Comparison of ENCODE assay signal across 16 cellular contexts in genomic region chr16:31478956-31479355, GRCh38. TPM values are rescaled to one million over a fixed set of nuclear protein-coding genes. Genes with fewer than 3 reads are reported as not detected.
DNase-seq lines count a peak whose midpoint lies in the region; ATAC-seq, FAIRE-seq and TF ChIP-seq lines count a peak whose summit lies in the region.
"Had no signal": no experiment of that assay in that cellular context is flagged by ENCODE, and none has a peak within 500 bp of the region (broad histone marks: within the 10 kb centered on the region; RNA-seq: fewer than 3 reads in every experiment).

No MANE protein-coding gene starts in this region.

- H3K9me3 Mint-ChIP-seq in astrocyte (ENCODE audit: unreplicated experiment) = no peaks in the 10 kb centered on the region
- H3K9me3 Mint-ChIP-seq in neural progenitor cell = no peaks in the 10 kb centered on the region
- no peaks in the 10 kb centered on the region for H3K9me3 Mint-ChIP-seq in type B pancreatic cell

- BruUV-seq in HepG2 (replicated peaks; lab: Mats Ljungman, UMichigan) = no TSS peak

- H2AFZ ChIP-seq in HepG2 (ENCODE audit: low read length) (no peak overlapping the region), astrocyte (ENCODE audit: low read depth, low read length) (no peak overlapping the region), neural progenitor cell (replicated peaks) (no peak overlapping the region)

- POLR2A ChIA-PET in HepG2 (lab: Yijun Ruan, JAX) = interaction anchor here (1.5 to 5.0 kb wide), 4 partner anchors 20 to 234 kb away, joined by 4 to 110 read pairs (median 10); partner anchors contain the start of gene ARMC5

- H3K36me3 Mint-ChIP-seq in astrocyte (ENCODE audit: low read depth, unreplicated experiment) (peaks cover 27% of the 10 kb centered on the region), neural progenitor cell (peaks cover 4% of the 10 kb centered on the region), type B pancreatic cell (no peaks in the 10 kb centered on the region)

- H3K9ac ChIP-seq in HepG2 (ENCODE audit: insufficient read depth, low read depth, low read length) (no peak overlapping the region), astrocyte (ENCODE audit: low read length) (no peak overlapping the region), neural progenitor cell (no peak overlapping the region)
- H3K9ac ChIP-seq: BLaER1 had no signal

- 60% methylated on average over 3 of the region's 3 CpGs for WGBS in HepG2 (ENCODE audit: low lambda C conversion rate)
- 86% methylated on average over 3 of the region's 3 CpGs for WGBS in right lobe of liver (ENCODE audit: insufficient coverage, low coverage, low lambda C conversion rate, missing lambda C conversion rate)

- H3K79me2 ChIP-seq in HepG2 (ENCODE audit: insufficient read depth, low read length) = no peaks in the 10 kb centered on the region
- peaks cover 23% of the 10 kb centered on the region for H3K79me2 ChIP-seq in astrocyte (ENCODE audit: insufficient read depth, low read length)
- no peaks in the 10 kb centered on the region for H3K79me2 ChIP-seq in neural progenitor cell (ENCODE audit: low read depth)

- H3F3A ChIP-seq in neural progenitor cell (ENCODE audit: low read depth) = peaks cover 7% of the 10 kb centered on the region

- no peak overlapping the region for H3K4me3 ChIP-seq in HepG2 (replicated peaks in 1 of 3; ENCODE audit: insufficient read depth in 1 of 3, low read depth in 2 of 3, low read length in 3 of 3)
- no peak overlapping the region for H3K4me3 ChIP-seq in right lobe of liver
- H3K4me3 ChIP-seq in astrocyte (ENCODE audit: insufficient read depth, low read depth, low read length) = no peak overlapping the region
- no peak overlapping the region for H3K4me3 ChIP-seq in neural progenitor cell
- H3K4me3 ChIP-seq: BLaER1, HAP-1 had no signal

- no peak overlapping the region for H3K4me2 ChIP-seq in HepG2 (ENCODE audit: low read depth, low read length)
- no peak overlapping the region for H3K4me2 ChIP-seq in astrocyte (ENCODE audit: low read length)
- no peak overlapping the region for H3K4me2 ChIP-seq in neural progenitor cell

- H3K36me3 ChIP-seq in HepG2 (replicated peaks in 1 of 2; ENCODE audit: control insufficient read depth in 1 of 2, insufficient read depth in 2 of 2, low read length in 2 of 2) (no peaks in the 10 kb centered on the region), right lobe of liver (no peaks in the 10 kb centered on the region), astrocyte (ENCODE audit: insufficient read depth, low read length) (peaks cover 21% of the 10 kb centered on the region), neural progenitor cell (no peaks in the 10 kb centered on the region)
- H3K36me3 ChIP-seq: HAP-1 had no signal

- TF ChIP-seq CTCF in HepG2 (CRISPR knock-in tag; IDR thresholded peaks at IDR 0.05) (no peak), right lobe of liver (IDR thresholded peaks at IDR 0.05) (no peak), astrocyte (IDR thresholded peaks at IDR 0.05; ENCODE audit: insufficient read depth, low read depth, low read length) (no peak), neural progenitor cell (IDR thresholded peaks at IDR 0.05) (no peak), type B pancreatic cell (conservative IDR thresholded peaks at IDR 0.05) (no peak)

- H3K27me3 Mint-ChIP-seq in astrocyte (ENCODE audit: low read depth, unreplicated experiment) (peaks cover 3% of the 10 kb centered on the region), neural progenitor cell (ENCODE audit: insufficient read depth, low read depth) (peaks cover 42% of the 10 kb centered on the region), type B pancreatic cell (peaks cover 56% of the 10 kb centered on the region)

- H3K9me3 ChIP-seq in HepG2 (ENCODE audit: low read length) (no peaks in the 10 kb centered on the region), right lobe of liver (no peaks in the 10 kb centered on the region), astrocyte (ENCODE audit: insufficient read depth, low read depth, low read length) (no peaks in the 10 kb centered on the region), neural progenitor cell (ENCODE audit: low read depth) (no peaks in the 10 kb centered on the region)
- H3K9me3 ChIP-seq: BLaER1, HAP-1 had no signal

- H4K20me1 ChIP-seq in HepG2 (ENCODE audit: insufficient read depth, low read length) (no peaks in the 10 kb centered on the region), astrocyte (ENCODE audit: insufficient read depth, low read length) (peaks cover 68% of the 10 kb centered on the region), neural progenitor cell (ENCODE audit: low read depth) (peaks cover 19% of the 10 kb centered on the region)
- H4K20me1 ChIP-seq: BLaER1 had no signal

- H3K27me3 ChIP-seq in HepG2 (ENCODE audit: control insufficient read depth in 1 of 2, insufficient read depth in 2 of 2, low read length in 2 of 2) (peaks cover 0 to 21% of the 10 kb centered on the region in 2 experiments; a peak in 4 of 5 replicates), right lobe of liver (no peaks in the 10 kb centered on the region), astrocyte (ENCODE audit: insufficient read depth, low read length) (no peaks in the 10 kb centered on the region), neural progenitor cell (peaks cover 100% of the 10 kb centered on the region)
- H3K27me3 ChIP-seq: BLaER1 had no signal

- H3K4me1 ChIP-seq in HepG2 (ENCODE audit: insufficient read depth, low read length) (peaks cover 63% of the 10 kb centered on the region), right lobe of liver (peaks cover 0 to 17% (median 2%) of the 10 kb centered on the region in 4 donors), astrocyte (ENCODE audit: insufficient read depth, low read length) (peaks cover 20% of the 10 kb centered on the region), neural progenitor cell (no peaks in the 10 kb centered on the region)
- H3K4me1 ChIP-seq: HAP-1 had no signal

- in situ Hi-C loops in HepG2 (cut with HindIII; ENCODE audit: extremely low pct_ligation_motif_present, low pct_unique_long_range_greater_than_20kb) = no loop called here

- CTCF ChIA-PET in HepG2 (lab: Yijun Ruan, JAX; ENCODE audit: low intra/inter-chr PET ratio, low total read pairs) = no interaction called here

- no peak for TF ChIP-seq EP300 in HepG2 (IDR thresholded peaks at IDR 0.05; ENCODE audit: low read depth in 2 of 2, low read length in 2 of 2)
- no peak for TF ChIP-seq EP300 in HepG2 (CRISPR knock-in tag; IDR thresholded peaks at IDR 0.05; ENCODE audit: borderline replicate concordance)

- H3K4me1 Mint-ChIP-seq in astrocyte (ENCODE audit: low read depth, unreplicated experiment) = peaks cover 22% of the 10 kb centered on the region
- H3K4me1 Mint-ChIP-seq in neural progenitor cell = peaks cover 12% of the 10 kb centered on the region
- H3K4me1 Mint-ChIP-seq in type B pancreatic cell (ENCODE audit: unreplicated experiment) = no peaks in the 10 kb centered on the region

- TF ChIP-seq POLR2A in HepG2 (IDR thresholded peaks at IDR 0.05; ENCODE audit: insufficient read depth in 1 of 2, low read depth in 2 of 2, low read length in 2 of 2) = no peak
- TF ChIP-seq POLR2A in right lobe of liver (IDR thresholded peaks at IDR 0.05) = no peak

- H3K4me3 Mint-ChIP-seq in astrocyte (ENCODE audit: unreplicated experiment) (no peak overlapping the region), neural progenitor cell (peak overlapping the region; percentile 43), type B pancreatic cell (peak overlapping the region; percentile 9)

- no peak overlapping the region for H3K27ac ChIP-seq in HepG2 (ENCODE audit: extremely low read length, insufficient read depth, low read length)
- no peak overlapping the region for H3K27ac ChIP-seq in right lobe of liver
- H3K27ac ChIP-seq in astrocyte (ENCODE audit: low read depth, low read length) = no peak overlapping the region
- no peak overlapping the region for H3K27ac ChIP-seq in neural progenitor cell
- H3K27ac ChIP-seq: BLaER1 had no signal

- no peak for FAIRE-seq in HepG2 (lab: Jason Lieb, UNC)
- FAIRE-seq in astrocyte (lab: Jason Lieb, UNC) = no peak

- H3K27ac Mint-ChIP-seq in astrocyte (ENCODE audit: unreplicated experiment) (peak overlapping the region; percentile 62), neural progenitor cell (no peak overlapping the region), type B pancreatic cell (no peak overlapping the region)

- DNase-seq in HepG2 (ENCODE audit: low spot score) (no peak), right lobe of liver (no peak), astrocyte (ENCODE audit: low read depth) (no peak), neural progenitor cell (ENCODE audit: low spot score) (no peak), type B pancreatic cell (ENCODE audit: extremely low spot score, unreplicated experiment) (no peak), NOMO-1 treated with dmso at 0.1 percent for 144 hours (lab: John Stamatoyannopoulos, UW; ENCODE audit: unreplicated experiment) (no peak)
- no peak for DNase-seq in stimulated activated CD8-positive, alpha-beta memory T cell treated with anti-CD3 and anti-CD28 coated beads, Interleukin-4, amount 100 ng/mL, for 48 hours
- DNase-seq: 8988T, AML-193, DMS 273 treated with DMSO at 0.1 percent for 48 hours, GOT3 had no signal

- ATAC-seq in HepG2 (no peak), right lobe of liver (no peak), GM21528 (IDR thresholded peaks at IDR 0.05; ENCODE audit: low FRiP score, unreplicated experiment) (no peak)

- no peak for TF ChIP-seq RAD21 in HepG2 (CRISPR knock-in tag; IDR thresholded peaks at IDR 0.05)

- intact Hi-C loops in HepG2 (cut with micrococcal nuclease; ENCODE audit: unreplicated experiment) (loop anchor here (5.0 kb wide), 1 partner anchor 218 kb away; no protein-coding TSS in a partner anchor), right lobe of liver (cut with DNase I) (loop anchor here in 1 of 2 donors (10.0 kb wide), 1 partner anchor 216 kb away; no protein-coding TSS in a partner anchor)

RNA-seq across cellular contexts. Expression of gene SLC5A2, which starts 4.0 kb away (rescaled TPM):
- 0.44 and 0.97 TPM in 2 replicates for total RNA-seq in HepG2 (2016; rRNA removed; fragmentation: Illumina TruSeq; extraction: Trizol)
- total RNA-seq in HepG2 (2016; cell fraction: cytosol; rRNA removed; fragmentation: Illumina TruSeq; extraction: Trizol; ENCODE audit: low read depth) = 0.30 and 0.44 TPM in 2 replicates
- 0.97 TPM in 1 of 2 replicates, not detected in the other for total RNA-seq in HepG2 (2016; cell fraction: insoluble cytoplasmic fraction; rRNA removed; fragmentation: Illumina TruSeq; extraction: Trizol)
- total RNA-seq in HepG2 (2016; cell fraction: membrane; rRNA removed; fragmentation: Illumina TruSeq; extraction: Trizol) = 0.53 and 0.72 TPM in 2 replicates
- total RNA-seq in HepG2 (2016; cell fraction: nucleus; rRNA removed; fragmentation: Illumina TruSeq; extraction: Trizol) = 0.81 and 2.1 TPM in 2 replicates
- polyA plus RNA-seq in HepG2 (2011; rRNA removed) = 0.24 and 0.64 TPM in 2 replicates
- polyA plus RNA-seq in HepG2 (2011; cell fraction: cytosol; rRNA removed) = 0.10 and 0.27 TPM in 2 replicates
- 3.9 and 6.8 TPM in 2 replicates for polyA plus RNA-seq in HepG2 (2011; cell fraction: nucleus; rRNA removed)
- 2.0 and 11.8 TPM in 2 replicates for polyA plus RNA-seq in HepG2 (2012)
- 0.08 and 0.14 TPM in 2 replicates for polyA plus RNA-seq in HepG2 (2016; cell fraction: cytosol; fragmentation: Illumina TruSeq; extraction: Trizol; ENCODE audit: low read depth)
- 0.51 TPM in 1 of 2 replicates, not detected in the other for polyA plus RNA-seq in HepG2 (2016; cell fraction: insoluble cytoplasmic fraction; fragmentation: Illumina TruSeq; extraction: Trizol; ENCODE audit: low read depth)
- 0.20 and 0.42 TPM in 2 replicates for polyA plus RNA-seq in HepG2 (2016; cell fraction: membrane; fragmentation: Illumina TruSeq; extraction: Trizol; ENCODE audit: low read depth)
- polyA plus RNA-seq in HepG2 (2016; cell fraction: nucleus; fragmentation: Illumina TruSeq; extraction: Trizol; ENCODE audit: insufficient read depth, low read depth) = 3.2 TPM in 2 replicates
- 0.09 and 1.2 TPM in 2 replicates for polyA minus RNA-seq in HepG2 (2011; rRNA and poly(A)+ RNA removed; ENCODE audit: low replicate concordance)
- not detected in 2 replicates for polyA minus RNA-seq in HepG2 (2011; cell fraction: cytosol; rRNA and poly(A)+ RNA removed)
- 0.77 and 0.87 TPM in 2 replicates for polyA minus RNA-seq in HepG2 (2011; cell fraction: nucleus; rRNA and poly(A)+ RNA removed)
- total RNA-seq in right lobe of liver = under 1 TPM in 3 of 6 experiments, not detected in 3; 0.07 to 0.14 (median 0.12) TPM
- total RNA-seq in astrocyte = not detected in 2 replicates
- total RNA-seq in neural progenitor cell (ENCODE audit: low replicate concordance) = not detected in 2 replicates
- 0.41 TPM in 1 of 2 replicates, not detected in the other for total RNA-seq in type B pancreatic cell (ENCODE audit: low replicate concordance)
- total RNA-seq: Daoy, HT1080 had no signal

RNA-seq across cellular contexts. Expression of gene TGFB1I1, which starts 7.0 kb away (rescaled TPM):
- total RNA-seq in HepG2 (2016; rRNA removed; fragmentation: Illumina TruSeq; extraction: Trizol) = 0.52 and 0.80 TPM in 2 replicates
- 0.53 and 0.61 TPM in 2 replicates for total RNA-seq in HepG2 (2016; cell fraction: cytosol; rRNA removed; fragmentation: Illumina TruSeq; extraction: Trizol; ENCODE audit: low read depth)
- 0.31 and 0.87 TPM in 2 replicates for total RNA-seq in HepG2 (2016; cell fraction: insoluble cytoplasmic fraction; rRNA removed; fragmentation: Illumina TruSeq; extraction: Trizol)
- total RNA-seq in HepG2 (2016; cell fraction: membrane; rRNA removed; fragmentation: Illumina TruSeq; extraction: Trizol) = 0.72 and 0.80 TPM in 2 replicates
- total RNA-seq in HepG2 (2016; cell fraction: nucleus; rRNA removed; fragmentation: Illumina TruSeq; extraction: Trizol) = 0.84 and 0.97 TPM in 2 replicates
- 2.9 TPM in 2 replicates for polyA plus RNA-seq in HepG2 (2011; rRNA removed)
- polyA plus RNA-seq in HepG2 (2011; cell fraction: cytosol; rRNA removed) = 2.2 and 2.6 TPM in 2 replicates
- polyA plus RNA-seq in HepG2 (2011; cell fraction: nucleus; rRNA removed) = 6.8 and 7.8 TPM in 2 replicates
- polyA plus RNA-seq in HepG2 (2012) = 0.55 and 1.2 TPM in 2 replicates
- polyA plus RNA-seq in HepG2 (2016; cell fraction: cytosol; fragmentation: Illumina TruSeq; extraction: Trizol; ENCODE audit: low read depth) = 1.5 and 2.0 TPM in 2 replicates
- 1.0 and 1.6 TPM in 2 replicates for polyA plus RNA-seq in HepG2 (2016; cell fraction: insoluble cytoplasmic fraction; fragmentation: Illumina TruSeq; extraction: Trizol; ENCODE audit: low read depth)
- 1.6 and 2.4 TPM in 2 replicates for polyA plus RNA-seq in HepG2 (2016; cell fraction: membrane; fragmentation: Illumina TruSeq; extraction: Trizol; ENCODE audit: low read depth)
- 1.2 and 2.2 TPM in 2 replicates for polyA plus RNA-seq in HepG2 (2016; cell fraction: nucleus; fragmentation: Illumina TruSeq; extraction: Trizol; ENCODE audit: insufficient read depth, low read depth)
- 1.8 and 12.1 TPM in 2 replicates for polyA minus RNA-seq in HepG2 (2011; rRNA and poly(A)+ RNA removed; ENCODE audit: low replicate concordance)
- polyA minus RNA-seq in HepG2 (2011; cell fraction: cytosol; rRNA and poly(A)+ RNA removed) = 1.4 and 3.0 TPM in 2 replicates
- 1.2 and 3.4 TPM in 2 replicates for polyA minus RNA-seq in HepG2 (2011; cell fraction: nucleus; rRNA and poly(A)+ RNA removed)
- 1 to 10 TPM; 1.9 to 7.9 (median 6.7) TPM for total RNA-seq in right lobe of liver
- total RNA-seq in astrocyte = 124 and 134 TPM in 2 replicates
- total RNA-seq in neural progenitor cell (ENCODE audit: low replicate concordance) = 0.09 TPM in 1 of 2 replicates, not detected in the other
- total RNA-seq in type B pancreatic cell (ENCODE audit: low replicate concordance) = 5.0 and 25.6 TPM in 2 replicates

RNA-seq across cellular contexts. Expression of gene ARMC5, which starts 19.7 kb away (rescaled TPM):
- total RNA-seq in HepG2 (2016; rRNA removed; fragmentation: Illumina TruSeq; extraction: Trizol) (13.0 and 22.3 TPM in 2 replicates), right lobe of liver (10 to 100 TPM in 3 of 6 experiments, 1 to 10 TPM in 3; 3.9 to 20.9 (median 11.0) TPM), astrocyte (11.5 and 12.1 TPM in 2 replicates), neural progenitor cell (ENCODE audit: low replicate concordance) (5.4 and 7.6 TPM in 2 replicates), type B pancreatic cell (ENCODE audit: low replicate concordance) (9.4 and 11.1 TPM in 2 replicates)
- 2.5 and 3.1 TPM in 2 replicates for total RNA-seq in HepG2 (2016; cell fraction: cytosol; rRNA removed; fragmentation: Illumina TruSeq; extraction: Trizol; ENCODE audit: low read depth)
- 10.7 and 21.4 TPM in 2 replicates for total RNA-seq in HepG2 (2016; cell fraction: insoluble cytoplasmic fraction; rRNA removed; fragmentation: Illumina TruSeq; extraction: Trizol)
- total RNA-seq in HepG2 (2016; cell fraction: membrane; rRNA removed; fragmentation: Illumina TruSeq; extraction: Trizol) = 5.2 and 6.5 TPM in 2 replicates
- total RNA-seq in HepG2 (2016; cell fraction: nucleus; rRNA removed; fragmentation: Illumina TruSeq; extraction: Trizol) = 20.2 and 21.0 TPM in 2 replicates
- 10.8 and 11.9 TPM in 2 replicates for polyA plus RNA-seq in HepG2 (2011; rRNA removed)
- polyA plus RNA-seq in HepG2 (2011; cell fraction: cytosol; rRNA removed) = 6.1 and 8.8 TPM in 2 replicates
- polyA plus RNA-seq in HepG2 (2011; cell fraction: nucleus; rRNA removed) = 83.4 and 108 TPM in 2 replicates
- polyA plus RNA-seq in HepG2 (2012) = 6.3 and 9.1 TPM in 2 replicates
- polyA plus RNA-seq in HepG2 (2016; cell fraction: cytosol; fragmentation: Illumina TruSeq; extraction: Trizol; ENCODE audit: low read depth) = 1.9 and 2.5 TPM in 2 replicates
- polyA plus RNA-seq in HepG2 (2016; cell fraction: insoluble cytoplasmic fraction; fragmentation: Illumina TruSeq; extraction: Trizol; ENCODE audit: low read depth) = 13.4 and 15.6 TPM in 2 replicates
- polyA plus RNA-seq in HepG2 (2016; cell fraction: membrane; fragmentation: Illumina TruSeq; extraction: Trizol; ENCODE audit: low read depth) = 3.6 and 4.2 TPM in 2 replicates
- polyA plus RNA-seq in HepG2 (2016; cell fraction: nucleus; fragmentation: Illumina TruSeq; extraction: Trizol; ENCODE audit: insufficient read depth, low read depth) = 51.3 and 57.5 TPM in 2 replicates
- polyA minus RNA-seq in HepG2 (2011; rRNA and poly(A)+ RNA removed; ENCODE audit: low replicate concordance) = 7.1 and 29.7 TPM in 2 replicates
- 6.3 and 6.8 TPM in 2 replicates for polyA minus RNA-seq in HepG2 (2011; cell fraction: cytosol; rRNA and poly(A)+ RNA removed)
- polyA minus RNA-seq in HepG2 (2011; cell fraction: nucleus; rRNA and poly(A)+ RNA removed) = 19.5 and 24.3 TPM in 2 replicates

RNA-seq across cellular contexts. Expression of gene RUSF1, which starts 29.2 kb away (rescaled TPM):
- total RNA-seq in HepG2 (2016; rRNA removed; fragmentation: Illumina TruSeq; extraction: Trizol) (18.3 and 40.8 TPM in 2 replicates), right lobe of liver (10 to 100 TPM; 35.8 to 70.3 (median 54.5) TPM), astrocyte (33.9 and 40.5 TPM in 2 replicates), neural progenitor cell (ENCODE audit: low replicate concordance) (11.5 and 54.9 TPM in 2 replicates), type B pancreatic cell (ENCODE audit: low replicate concordance) (74.2 and 78.2 TPM in 2 replicates)
- 8.5 and 8.7 TPM in 2 replicates for total RNA-seq in HepG2 (2016; cell fraction: cytosol; rRNA removed; fragmentation: Illumina TruSeq; extraction: Trizol; ENCODE audit: low read depth)
- total RNA-seq in HepG2 (2016; cell fraction: insoluble cytoplasmic fraction; rRNA removed; fragmentation: Illumina TruSeq; extraction: Trizol) = 16.7 and 41.4 TPM in 2 replicates
- total RNA-seq in HepG2 (2016; cell fraction: membrane; rRNA removed; fragmentation: Illumina TruSeq; extraction: Trizol) = 10.5 and 11.4 TPM in 2 replicates
- total RNA-seq in HepG2 (2016; cell fraction: nucleus; rRNA removed; fragmentation: Illumina TruSeq; extraction: Trizol) = 48.9 and 60.3 TPM in 2 replicates
- polyA plus RNA-seq in HepG2 (2011; rRNA removed) = 50.2 and 69.9 TPM in 2 replicates
- 28.1 and 38.9 TPM in 2 replicates for polyA plus RNA-seq in HepG2 (2011; cell fraction: cytosol; rRNA removed)
- polyA plus RNA-seq in HepG2 (2011; cell fraction: nucleus; rRNA removed) = 352 and 416 TPM in 2 replicates
- polyA plus RNA-seq in HepG2 (2012) = 53.4 and 53.6 TPM in 2 replicates
- 5.4 TPM in 2 replicates for polyA plus RNA-seq in HepG2 (2016; cell fraction: cytosol; fragmentation: Illumina TruSeq; extraction: Trizol; ENCODE audit: low read depth)
- polyA plus RNA-seq in HepG2 (2016; cell fraction: insoluble cytoplasmic fraction; fragmentation: Illumina TruSeq; extraction: Trizol; ENCODE audit: low read depth) = 15.6 and 18.6 TPM in 2 replicates
- polyA plus RNA-seq in HepG2 (2016; cell fraction: membrane; fragmentation: Illumina TruSeq; extraction: Trizol; ENCODE audit: low read depth) = 8.3 and 8.9 TPM in 2 replicates
- polyA plus RNA-seq in HepG2 (2016; cell fraction: nucleus; fragmentation: Illumina TruSeq; extraction: Trizol; ENCODE audit: insufficient read depth, low read depth) = 132 and 141 TPM in 2 replicates
- 53.9 and 91.0 TPM in 2 replicates for polyA minus RNA-seq in HepG2 (2011; rRNA and poly(A)+ RNA removed; ENCODE audit: low replicate concordance)
- 21.0 and 32.2 TPM in 2 replicates for polyA minus RNA-seq in HepG2 (2011; cell fraction: cytosol; rRNA and poly(A)+ RNA removed)
- polyA minus RNA-seq in HepG2 (2011; cell fraction: nucleus; rRNA and poly(A)+ RNA removed) = 61.2 and 62.3 TPM in 2 replicates

RNA-seq across cellular contexts. Expression of gene ZNF843, which starts 36.4 kb away (rescaled TPM):
- total RNA-seq in HepG2 (2016; rRNA removed; fragmentation: Illumina TruSeq; extraction: Trizol) (not detected in 2 replicates), right lobe of liver (under 1 TPM; 0.19 to 0.68 (median 0.36) TPM), astrocyte (0.50 and 0.84 TPM in 2 replicates), neural progenitor cell (ENCODE audit: low replicate concordance) (0.19 and 0.53 TPM in 2 replicates), type B pancreatic cell (ENCODE audit: low replicate concordance) (1.2 and 1.9 TPM in 2 replicates)
- 0.20 TPM in 1 of 2 replicates, not detected in the other for total RNA-seq in HepG2 (2016; cell fraction: cytosol; rRNA removed; fragmentation: Illumina TruSeq; extraction: Trizol; ENCODE audit: low read depth)
- not detected in 2 replicates for total RNA-seq in HepG2 (2016; cell fraction: insoluble cytoplasmic fraction; rRNA removed; fragmentation: Illumina TruSeq; extraction: Trizol)
- not detected in 2 replicates for total RNA-seq in HepG2 (2016; cell fraction: membrane; rRNA removed; fragmentation: Illumina TruSeq; extraction: Trizol)
- not detected in 2 replicates for total RNA-seq in HepG2 (2016; cell fraction: nucleus; rRNA removed; fragmentation: Illumina TruSeq; extraction: Trizol)
- polyA plus RNA-seq in HepG2 (2011; rRNA removed) = 0.03 and 0.04 TPM in 2 replicates
- polyA plus RNA-seq in HepG2 (2011; cell fraction: cytosol; rRNA removed) = 0.04 TPM in 1 of 2 replicates, not detected in the other
- not detected in 2 replicates for polyA plus RNA-seq in HepG2 (2011; cell fraction: nucleus; rRNA removed)
- not detected in 2 replicates for polyA plus RNA-seq in HepG2 (2012)
- polyA plus RNA-seq in HepG2 (2016; cell fraction: cytosol; fragmentation: Illumina TruSeq; extraction: Trizol; ENCODE audit: low read depth) = not detected in 2 replicates
- not detected in 2 replicates for polyA plus RNA-seq in HepG2 (2016; cell fraction: insoluble cytoplasmic fraction; fragmentation: Illumina TruSeq; extraction: Trizol; ENCODE audit: low read depth)
- not detected in 2 replicates for polyA plus RNA-seq in HepG2 (2016; cell fraction: membrane; fragmentation: Illumina TruSeq; extraction: Trizol; ENCODE audit: low read depth)
- not detected in 2 replicates for polyA plus RNA-seq in HepG2 (2016; cell fraction: nucleus; fragmentation: Illumina TruSeq; extraction: Trizol; ENCODE audit: insufficient read depth, low read depth)
- polyA minus RNA-seq in HepG2 (2011; rRNA and poly(A)+ RNA removed; ENCODE audit: low replicate concordance) = 0.12 TPM in 1 of 2 replicates, not detected in the other
- polyA minus RNA-seq in HepG2 (2011; cell fraction: cytosol; rRNA and poly(A)+ RNA removed) = not detected in 2 replicates
- polyA minus RNA-seq in HepG2 (2011; cell fraction: nucleus; rRNA and poly(A)+ RNA removed) = not detected in 2 replicates
- total RNA-seq: Daoy, HT1080 had no signal
